In genomic region chr6:31065556-31065955, GRCh38 we compare ENCODE assay signal across 22 cellular contexts. TPM values are rescaled to one million over a fixed set of nuclear protein-coding genes. Genes with fewer than 3 reads are reported as not detected.
DNase-seq lines count a peak whose midpoint lies in the region; ATAC-seq and TF ChIP-seq lines count a peak whose summit lies in the region.
"Had no signal": no experiment of that assay in that cellular context is flagged by ENCODE, and none has a peak within 500 bp of the region (broad histone marks: within the 10 kb centered on the region; RNA-seq: fewer than 3 reads in every experiment).

No MANE protein-coding gene starts in this region.

- DNase-seq in SW480 (ENCODE audit: low spot score) (peak; percentile 45), glutamatergic neuron (no peak), neural progenitor cell (ENCODE audit: low spot score) (no peak), upper lobe of right lung (no peak), GM10248 (ENCODE audit: extremely low spot score) (no peak)
- DNase-seq: CD8-positive, alpha-beta memory T cell; DMS79; Kasumi-1; MM.1S; NCI-H1105; NCI-H187; NCI-H446 treated with DMSO at 0.1 percent for 48 hours; NCI-H82; PC-3 had no signal

- H3K4me3 ChIP-seq in neural progenitor cell = no peak overlapping the region
- no peak overlapping the region for H3K4me3 ChIP-seq in upper lobe of right lung
- H3K4me3 ChIP-seq: BLaER1 treated with 17β-estradiol and CSF1 and Interleukin-3, amounts not matched to agents 10 nM and 100 nM had no signal

- H3K27me3 Mint-ChIP-seq in glutamatergic neuron (ENCODE audit: unreplicated experiment) (peaks cover 2% of the 10 kb centered on the region), neural progenitor cell (ENCODE audit: insufficient read depth, low read depth) (peaks cover 4% of the 10 kb centered on the region)

- H3F3A ChIP-seq in neural progenitor cell (ENCODE audit: low read depth) = peaks cover 11% of the 10 kb centered on the region

- H4K20me1 ChIP-seq in neural progenitor cell (ENCODE audit: low read depth) = no peaks in the 10 kb centered on the region
- H4K20me1 ChIP-seq: BLaER1 treated with 17β-estradiol and CSF1 and Interleukin-3, amounts not matched to agents 10 nM and 100 nM had no signal

- H3K4me2 ChIP-seq in neural progenitor cell = no peak overlapping the region
- H3K4me2 ChIP-seq: BLaER1 treated with 17β-estradiol and CSF1 and Interleukin-3, amounts not matched to agents 10 nM and 100 nM had no signal

- H3K4me1 ChIP-seq in neural progenitor cell (peaks cover 5% of the 10 kb centered on the region), upper lobe of right lung (no peaks in the 10 kb centered on the region)
- H3K4me1 ChIP-seq: BLaER1 treated with 17β-estradiol and CSF1 and Interleukin-3, amounts not matched to agents 10 nM and 100 nM had no signal

- H3K27ac ChIP-seq in neural progenitor cell (no peak overlapping the region), upper lobe of right lung (no peak overlapping the region)
- H3K27ac ChIP-seq: BLaER1 treated with 17β-estradiol and CSF1 and Interleukin-3, amounts not matched to agents 10 nM and 100 nM; RWPE1 had no signal

- CTCF ChIA-PET in GM10248 (lab: Yijun Ruan, JAX) = interaction anchor here (1.2 to 2.1 kb wide), 2 partner anchors 14 to 26 kb away, joined by 3 to 6 read pairs; no protein-coding TSS in a partner anchor

- H3K36me3 Mint-ChIP-seq in glutamatergic neuron (ENCODE audit: unreplicated experiment) = no peaks in the 10 kb centered on the region
- H3K36me3 Mint-ChIP-seq in neural progenitor cell = no peaks in the 10 kb centered on the region
- H3K36me3 Mint-ChIP-seq: CD8-positive, alpha-beta memory T cell; IgD-negative memory B cell had no signal

- H3K9me3 ChIP-seq in neural progenitor cell (ENCODE audit: low read depth) = no peaks in the 10 kb centered on the region
- no peaks in the 10 kb centered on the region for H3K9me3 ChIP-seq in upper lobe of right lung
- H3K9me3 ChIP-seq: BLaER1 treated with 17β-estradiol and CSF1 and Interleukin-3, amounts not matched to agents 10 nM and 100 nM had no signal

- H3K36me3 ChIP-seq in neural progenitor cell = no peaks in the 10 kb centered on the region
- H3K36me3 ChIP-seq in upper lobe of right lung = no peaks in the 10 kb centered on the region

- no peak for TF ChIP-seq CTCF in glutamatergic neuron (IDR thresholded peaks at IDR 0.05; ENCODE audit: partially characterized antibody, unreplicated experiment)
- TF ChIP-seq CTCF in neural progenitor cell (IDR thresholded peaks at IDR 0.05) = no peak
- no peak for TF ChIP-seq CTCF in upper lobe of right lung (IDR thresholded peaks at IDR 0.05)
- no peak for TF ChIP-seq CTCF in GM10248 (IDR thresholded peaks at IDR 0.05; ENCODE audit: control extremely low read depth, extremely low read depth, low read depth, missing control alignments)

- H3K4me3 Mint-ChIP-seq in glutamatergic neuron (ENCODE audit: unreplicated experiment) = no peak overlapping the region
- peak overlapping the region; percentile 33 for H3K4me3 Mint-ChIP-seq in neural progenitor cell
- H3K4me3 Mint-ChIP-seq: CD8-positive, alpha-beta memory T cell; IgD-negative memory B cell had no signal

- no peak overlapping the region for H2AFZ ChIP-seq in neural progenitor cell (replicated peaks)

- no peak overlapping the region for H3K9ac ChIP-seq in neural progenitor cell
- H3K9ac ChIP-seq: BLaER1 treated with 17β-estradiol and CSF1 and Interleukin-3, amounts not matched to agents 10 nM and 100 nM had no signal

- ATAC-seq in upper lobe of right lung (peak; percentile 41), GM21786 (IDR thresholded peaks at IDR 0.05; ENCODE audit: unreplicated experiment) (no peak), GM19328 (IDR thresholded peaks at IDR 0.05; ENCODE audit: unreplicated experiment) (no peak)
- ATAC-seq: HCT116, PC-3 had no signal

- no peaks in the 10 kb centered on the region for H3K9me3 Mint-ChIP-seq in glutamatergic neuron (ENCODE audit: unreplicated experiment)
- peaks cover 3% of the 10 kb centered on the region for H3K9me3 Mint-ChIP-seq in neural progenitor cell
- H3K9me3 Mint-ChIP-seq: CD8-positive, alpha-beta memory T cell; IgD-negative memory B cell had no signal

- POLR2A ChIA-PET in GM10248 (lab: Yijun Ruan, JAX) = no interaction called here

- H3K27ac Mint-ChIP-seq in glutamatergic neuron (ENCODE audit: unreplicated experiment) (peak overlapping the region; percentile 55), neural progenitor cell (peak overlapping the region; percentile 37)
- H3K27ac Mint-ChIP-seq: CD8-positive, alpha-beta memory T cell; IgD-negative memory B cell had no signal

- H3K27me3 ChIP-seq in neural progenitor cell = no peaks in the 10 kb centered on the region
- no peaks in the 10 kb centered on the region for H3K27me3 ChIP-seq in upper lobe of right lung
- H3K27me3 ChIP-seq: BLaER1 treated with 17β-estradiol and CSF1 and Interleukin-3, amounts not matched to agents 10 nM and 100 nM had no signal

- H3K79me2 ChIP-seq in neural progenitor cell (ENCODE audit: low read depth) = no peaks in the 10 kb centered on the region

- H3K4me1 Mint-ChIP-seq in glutamatergic neuron (ENCODE audit: low read depth, unreplicated experiment) = peaks cover 9% of the 10 kb centered on the region
- peaks cover 25% of the 10 kb centered on the region for H3K4me1 Mint-ChIP-seq in neural progenitor cell

- intact Hi-C loops in upper lobe of right lung (cut with DNase I) = no loop called here

RNA-seq across cellular contexts. Expression of gene C6orf15, which starts 46.8 kb away (rescaled TPM):
- total RNA-seq in glutamatergic neuron (ENCODE audit: unreplicated experiment) = not detected
- total RNA-seq in neural progenitor cell (ENCODE audit: low replicate concordance) = not detected in 2 replicates
- total RNA-seq in upper lobe of right lung = not detected
- total RNA-seq: CD8-positive, alpha-beta memory T cell; G401; HT1080; PC-3 had no signal

RNA-seq across cellular contexts. Expression of gene PSORS1C1, which starts 49.0 kb away (rescaled TPM):
- total RNA-seq in glutamatergic neuron (ENCODE audit: unreplicated experiment) (not detected), neural progenitor cell (ENCODE audit: low replicate concordance) (not detected in 2 replicates), upper lobe of right lung (8.2 TPM)
- total RNA-seq: CD8-positive, alpha-beta memory T cell; G401 had no signal

RNA-seq across cellular contexts. Expression of gene CDSN, which starts 54.7 kb away (rescaled TPM):
- total RNA-seq in glutamatergic neuron (ENCODE audit: unreplicated experiment) (not detected), neural progenitor cell (ENCODE audit: low replicate concordance) (not detected in 2 replicates), upper lobe of right lung (not detected)
- total RNA-seq: CD8-positive, alpha-beta memory T cell; G401; HT1080 had no signal

RNA-seq across cellular contexts. Expression of gene MUC22, which starts 55.3 kb away (rescaled TPM):
- not detected for total RNA-seq in glutamatergic neuron (ENCODE audit: unreplicated experiment)
- 0.03 TPM in 1 of 2 replicates, not detected in the other for total RNA-seq in neural progenitor cell (ENCODE audit: low replicate concordance)
- total RNA-seq in upper lobe of right lung = not detected
- total RNA-seq: CD8-positive, alpha-beta memory T cell; G401; HT1080; PC-3 had no signal
